In the genomic region with DNA sequence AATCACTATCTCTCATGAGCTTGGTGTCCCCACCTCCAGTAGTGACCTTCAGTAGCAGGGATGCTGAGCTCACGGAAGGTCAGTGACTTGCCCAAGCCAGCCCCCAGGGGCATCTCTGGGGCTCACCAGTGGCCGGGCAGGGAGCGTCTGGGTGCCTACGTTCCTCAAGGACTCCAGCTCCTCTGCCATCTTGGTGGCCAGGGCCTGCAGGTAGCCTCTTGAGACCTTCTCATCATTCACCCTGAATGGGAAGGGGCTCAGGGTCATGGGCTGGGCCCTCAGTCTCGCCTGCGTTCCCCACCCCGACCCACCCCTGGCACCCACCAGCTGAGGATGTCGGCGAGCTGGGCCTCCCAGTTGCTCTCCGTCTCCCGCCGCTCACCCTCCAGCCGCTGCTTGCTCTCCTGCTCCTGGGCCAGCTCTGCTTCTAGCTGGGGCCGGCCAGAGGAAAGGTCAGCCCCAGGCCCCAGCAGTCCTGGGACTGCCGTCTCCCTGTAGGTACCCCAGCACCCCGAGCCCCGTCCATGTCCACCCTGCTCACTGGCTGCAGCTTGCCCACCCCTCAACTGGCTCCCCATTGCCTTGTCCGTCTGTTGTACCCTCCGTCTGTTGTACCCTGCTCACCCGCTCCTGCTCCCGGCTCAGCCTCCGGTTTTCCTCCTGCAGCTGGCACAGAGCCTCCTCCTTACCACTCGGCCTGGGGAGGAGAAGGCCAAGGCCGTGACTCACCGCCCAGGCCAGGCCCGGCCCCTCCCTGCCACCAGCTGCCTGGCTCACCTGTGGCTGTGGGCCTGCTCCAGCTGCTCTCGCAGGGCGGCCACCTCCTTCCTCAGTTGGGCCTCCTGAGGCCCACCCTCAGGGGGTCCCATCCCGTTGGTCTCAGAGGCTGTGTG, we compare ENCODE assay signal across 15 cellular contexts. TPM values are rescaled to one million over a fixed set of nuclear protein-coding genes. Genes with fewer than 3 reads are reported as not detected.
DNase-seq lines count a peak whose midpoint lies in the region; ATAC-seq lines count a peak whose summit lies in the region.
"Had no signal": no experiment of that assay in that cellular context is flagged by ENCODE, and none has a peak within 500 bp of the region (broad histone marks: within the 10 kb centered on the region; RNA-seq: fewer than 3 reads in every experiment).

No MANE protein-coding gene starts in this region.

- H3K9me3 Mint-ChIP-seq in activated T-helper 17 cell treated with anti-CD3 and anti-CD28 coated beads, Interleukin-2, amount 50 U/mL, for 72 hours = no peaks in the 10 kb centered on the region
- H3K9me3 Mint-ChIP-seq: nephron progenitor cell had no signal

- no peak overlapping the region for H3K27ac Mint-ChIP-seq in activated T-helper 17 cell treated with anti-CD3 and anti-CD28 coated beads, Interleukin-2, amount 50 U/mL, for 72 hours
- H3K27ac Mint-ChIP-seq: nephron progenitor cell had no signal

- H3K4me3 Mint-ChIP-seq in activated T-helper 17 cell treated with anti-CD3 and anti-CD28 coated beads, Interleukin-2, amount 50 U/mL, for 72 hours = no peak overlapping the region
- H3K4me3 Mint-ChIP-seq: nephron progenitor cell had no signal

- intact Hi-C loops in left colon (cut with DNase I, micrococcal nuclease) = no loop called here

- DNase-seq in AG08395 (ENCODE audit: low spot score) (peak; percentile 43), HT1080 (ENCODE audit: low read depth) (peak; percentile 84), amniotic epithelial cell (ENCODE audit: low read depth) (peak; percentile 63), left colon (peak in 1 of 2 donors; percentile 66), mesenteric fat pad (ENCODE audit: low spot score) (no peak), ecto neural progenitor cell (ENCODE audit: low spot score) (no peak)
- DNase-seq: activated CD4-positive, alpha-beta T cell treated with anti-CD3 and anti-CD28 coated beads for 48 hours; activated effector memory CD4-positive, alpha-beta T cell treated with anti-CD3 and anti-CD28 coated beads, Interleukin-2, amount 50 U/mL, for 16 hours; GF-D8; NCI-H1092 treated with DMSO at 0.1 percent for 48 hours; NCI-H774; nephron progenitor cell; uterus had no signal

- ATAC-seq in left colon (peak; percentile 76), HG03342 (IDR thresholded peaks at IDR 0.05; ENCODE audit: unreplicated experiment) (no peak)
- no peak for ATAC-seq in activated T-helper 17 cell treated with anti-CD3 and anti-CD28 coated beads, Interleukin-2, amount 50 U/mL, for 72 hours (replicated peaks)

- H3K4me1 Mint-ChIP-seq in activated T-helper 17 cell treated with anti-CD3 and anti-CD28 coated beads, Interleukin-2, amount 50 U/mL, for 72 hours = no peaks in the 10 kb centered on the region

- H3K36me3 Mint-ChIP-seq in activated T-helper 17 cell treated with anti-CD3 and anti-CD28 coated beads, Interleukin-2, amount 50 U/mL, for 72 hours (ENCODE audit: low read depth) = no peaks in the 10 kb centered on the region

- H3K27me3 Mint-ChIP-seq in activated T-helper 17 cell treated with anti-CD3 and anti-CD28 coated beads, Interleukin-2, amount 50 U/mL, for 72 hours = no peaks in the 10 kb centered on the region

RNA-seq across cellular contexts. Expression of gene CDC42BPG, which starts 9.5 kb away (rescaled TPM):
- 0.13 and 0.23 TPM in 2 replicates for total RNA-seq in HT1080 (2014; rRNA removed; shearing (Covaris generic))
- polyA plus RNA-seq in HT1080 (2015; cell fraction: cytosol; rRNA removed) = 0.01 and 0.05 TPM in 2 replicates
- 0.14 TPM in 2 replicates for polyA plus RNA-seq in HT1080 (2015; cell fraction: nucleus; rRNA removed)
- total RNA-seq in left colon (10 to 100 TPM; 44.5 to 45.5 TPM), mesenteric fat pad (0.55 TPM)
- under 1 TPM; 0.37 to 0.71 TPM for total RNA-seq in activated T-helper 17 cell treated with anti-CD3 and anti-CD28 coated beads, Interleukin-2, amount 50 U/mL, for 72 hours

RNA-seq across cellular contexts. Expression of gene MEN1, which starts 24.6 kb away (rescaled TPM):
- total RNA-seq in HT1080 (2014; rRNA removed; shearing (Covaris generic)) = 22.3 and 34.1 TPM in 2 replicates
- 49.3 and 56.7 TPM in 2 replicates for polyA plus RNA-seq in HT1080 (2015; cell fraction: cytosol; rRNA removed)
- polyA plus RNA-seq in HT1080 (2015; cell fraction: nucleus; rRNA removed) = 71.2 and 75.4 TPM in 2 replicates
- total RNA-seq in left colon (10 to 100 TPM; 21.0 to 25.5 TPM), mesenteric fat pad (18.5 TPM)
- 10 to 100 TPM; 17.9 to 28.2 TPM for total RNA-seq in activated T-helper 17 cell treated with anti-CD3 and anti-CD28 coated beads, Interleukin-2, amount 50 U/mL, for 72 hours

RNA-seq across cellular contexts. Expression of gene MAP4K2, which starts 32.0 kb away (rescaled TPM):
- total RNA-seq in HT1080 (2014; rRNA removed; shearing (Covaris generic)) = 19.2 and 23.3 TPM in 2 replicates
- 13.7 and 22.1 TPM in 2 replicates for polyA plus RNA-seq in HT1080 (2015; cell fraction: cytosol; rRNA removed)
- 26.9 and 31.6 TPM in 2 replicates for polyA plus RNA-seq in HT1080 (2015; cell fraction: nucleus; rRNA removed)
- total RNA-seq in left colon (10 to 100 TPM in 1 of 2 donors, 1 to 10 TPM in 1; 7.3 to 13.9 TPM), mesenteric fat pad (18.2 TPM)
- total RNA-seq in activated T-helper 17 cell treated with anti-CD3 and anti-CD28 coated beads, Interleukin-2, amount 50 U/mL, for 72 hours = 10 to 100 TPM; 65.9 to 82.5 TPM

RNA-seq across cellular contexts. Expression of gene EHD1, which starts 43.5 kb away (rescaled TPM):
- 62.0 and 80.4 TPM in 2 replicates for total RNA-seq in HT1080 (2014; rRNA removed; shearing (Covaris generic))
- 56.5 and 63.9 TPM in 2 replicates for polyA plus RNA-seq in HT1080 (2015; cell fraction: cytosol; rRNA removed)
- 76.7 and 83.0 TPM in 2 replicates for polyA plus RNA-seq in HT1080 (2015; cell fraction: nucleus; rRNA removed)
- total RNA-seq in left colon (10 to 100 TPM; 76.1 to 91.5 TPM), mesenteric fat pad (95.0 TPM)
- 100 to 1,000 TPM in 1 of 2 donors, 10 to 100 TPM in 1; 96.5 to 107 TPM for total RNA-seq in activated T-helper 17 cell treated with anti-CD3 and anti-CD28 coated beads, Interleukin-2, amount 50 U/mL, for 72 hours

RNA-seq across cellular contexts. Expression of gene SF1, which starts 56.6 kb away (rescaled TPM):
- total RNA-seq in HT1080 (2014; rRNA removed; shearing (Covaris generic)) = 110 and 153 TPM in 2 replicates
- 165 and 231 TPM in 2 replicates for polyA plus RNA-seq in HT1080 (2015; cell fraction: cytosol; rRNA removed)
- 334 and 342 TPM in 2 replicates for polyA plus RNA-seq in HT1080 (2015; cell fraction: nucleus; rRNA removed)
- 100 to 1,000 TPM; 201 to 216 TPM for total RNA-seq in left colon
- total RNA-seq in mesenteric fat pad = 302 TPM
- 100 to 1,000 TPM; 316 to 397 TPM for total RNA-seq in activated T-helper 17 cell treated with anti-CD3 and anti-CD28 coated beads, Interleukin-2, amount 50 U/mL, for 72 hours

Comparison
In these comparisons a context has a peak if more than half of its experiments do, and no peak if none do; other contexts are left out.
1. DNase-seq: peak in AG08395 (single experiment), HT1080 (single experiment) and amniotic epithelial cell (single experiment); none in mesenteric fat pad (single experiment) and ecto neural progenitor cell (single experiment).
2. RNA of gene CDC42BPG, which starts 9.5 kb away (total RNA-seq): 44.5 to 45.5 TPM in left colon; 0.37 to 0.71 TPM in activated T-helper 17 cell treated with anti-CD3 and anti-CD28 coated beads, Interleukin-2, amount 50 U/mL, for 72 hours, 0.55 TPM in mesenteric fat pad (single experiment) and 0.13 to 0.23 TPM in HT1080; every median in the first group is over 10 times any median in the second.